ENCODE assay signal across 22 cellular contexts in the genomic region with DNA sequence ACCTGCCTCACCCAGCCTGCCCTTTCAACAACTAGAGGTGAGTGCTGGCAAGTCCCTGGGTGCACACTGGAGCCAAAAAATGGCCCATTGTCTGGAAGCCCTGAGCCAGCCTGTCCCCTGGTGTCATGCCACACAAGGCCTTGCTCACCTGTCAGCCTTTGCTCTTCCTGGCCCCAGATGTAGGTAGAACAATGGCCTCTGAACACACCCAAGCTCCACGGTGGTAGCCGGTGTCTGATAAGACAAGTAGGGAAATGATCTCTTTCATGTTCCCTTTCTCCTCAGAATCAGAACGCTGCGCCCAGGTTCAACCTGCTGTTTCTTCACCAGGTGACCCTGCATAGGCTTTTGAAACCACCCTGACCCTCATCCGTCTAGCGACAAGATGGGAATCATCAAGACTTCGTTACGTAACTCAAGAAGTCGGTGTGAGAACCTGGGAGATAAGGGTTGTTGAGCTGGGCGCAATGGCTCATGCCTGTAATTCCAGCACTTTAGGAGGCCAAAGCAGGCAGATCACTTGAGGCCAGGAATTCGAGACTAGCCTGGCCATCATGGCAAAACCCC. TPM values are rescaled to one million over a fixed set of nuclear protein-coding genes. Genes with fewer than 3 reads are reported as not detected.
DNase-seq lines count a peak whose midpoint lies in the region; ATAC-seq, FAIRE-seq and TF ChIP-seq lines count a peak whose summit lies in the region.
"Had no signal": no experiment of that assay in that cellular context is flagged by ENCODE, and none has a peak within 500 bp of the region (broad histone marks: within the 10 kb centered on the region; RNA-seq: fewer than 3 reads in every experiment).

No MANE protein-coding gene starts in this region.

- H3K14ac ChIP-seq in trophoblast cell (ENCODE audit: low read length) = no peak overlapping the region

- no peak overlapping the region for H3K4ac ChIP-seq in trophoblast cell (ENCODE audit: low read depth, low read length)

- no peaks in the 10 kb centered on the region for H3K9me3 ChIP-seq in GM12878 (replicated peaks; ENCODE audit: control insufficient read depth, insufficient read depth, low read length)
- H3K9me3 ChIP-seq in trophoblast cell (ENCODE audit: insufficient read depth, low read depth, low read length) = no peaks in the 10 kb centered on the region

- SMC1A ChIA-PET in GM12878 (lab: Charles Lee; ENCODE audit: uncharacterized antibody, unreplicated experiment) = interaction anchor here (1.1 to 1.2 kb wide), 2 partner anchors 26 to 33 kb away, joined by 3 read pairs; no protein-coding TSS in a partner anchor

- no peaks in the 10 kb centered on the region for H4K20me1 ChIP-seq in GM12878 (ENCODE audit: control insufficient read depth, insufficient read depth)

- no peak overlapping the region for H2AFZ ChIP-seq in GM12878 (ENCODE audit: control insufficient read depth, low read depth, low read length)
- H2AFZ ChIP-seq in trophoblast cell (ENCODE audit: insufficient read depth, low read length, poor library complexity) = no peak overlapping the region
- H2AFZ ChIP-seq: GM23338 had no signal

- H3K9me3 Mint-ChIP-seq in activated CD4-positive, alpha-beta memory T cell treated with anti-CD3 and anti-CD28 coated beads for 36 hours = no peaks in the 10 kb centered on the region
- H3K9me3 Mint-ChIP-seq: CD4-positive, CD25-positive, alpha-beta regulatory T cell; GM23338; H9; IgD-negative memory B cell had no signal

- H3K4me3 ChIP-seq in GM12865 (ENCODE audit: low read depth, low read length) (no peak overlapping the region), GM12878 (no peak overlapping the region), trophoblast cell (ENCODE audit: low read depth, low read length) (no peak overlapping the region)
- H3K4me3 ChIP-seq: GM23338 had no signal

- RAD21 ChIA-PET in GM12878 (lab: Charles Lee; ENCODE audit: unreplicated experiment) = no interaction called here

- H2BK12ac ChIP-seq in trophoblast cell (ENCODE audit: low read length) = no peak overlapping the region

- H3K9ac ChIP-seq in GM12878 (ENCODE audit: control insufficient read depth, insufficient read depth, low read length) = no peak overlapping the region
- no peak overlapping the region for H3K9ac ChIP-seq in trophoblast cell (ENCODE audit: low read length)

- H3K27ac Mint-ChIP-seq in activated CD4-positive, alpha-beta memory T cell treated with anti-CD3 and anti-CD28 coated beads for 36 hours = no peak overlapping the region
- H3K27ac Mint-ChIP-seq: GM23338 had no signal

- no peak overlapping the region for H3K27ac ChIP-seq in GM12878 (ENCODE audit: control insufficient read depth, insufficient read depth)
- no peak overlapping the region for H3K27ac ChIP-seq in trophoblast cell (ENCODE audit: low read depth, low read length)
- H3K27ac ChIP-seq: RWPE1 had no signal

- no peak overlapping the region for H3K18ac ChIP-seq in trophoblast cell (ENCODE audit: low read length)

- POLR2A ChIA-PET in GM12878 (lab: Charles Lee) = interaction anchor here (0.5 kb wide), 1 partner anchor 248 kb away, joined by 5 read pairs; no protein-coding TSS in a partner anchor
- POLR2A ChIA-PET in activated CD4-positive, alpha-beta memory T cell treated with anti-CD3 and anti-CD28 coated beads for 36 hours (lab: Charles Lee) = no interaction called here

- no peaks in the 10 kb centered on the region for H3K79me1 ChIP-seq in trophoblast cell (ENCODE audit: low read length)

- TF ChIP-seq POLR2A in GM12878 (IDR thresholded peaks at IDR 0.05; ENCODE audit: low read depth, low read length) = no peak

- no peak overlapping the region for H2BK5ac ChIP-seq in trophoblast cell (ENCODE audit: low read depth, low read length, poor library complexity)

- no peak overlapping the region for H4K12ac ChIP-seq in trophoblast cell (ENCODE audit: low read depth, low read length)

- H3K36me3 Mint-ChIP-seq in activated CD4-positive, alpha-beta memory T cell treated with anti-CD3 and anti-CD28 coated beads for 36 hours = no peaks in the 10 kb centered on the region
- H3K36me3 Mint-ChIP-seq: IgD-negative memory B cell had no signal

- no peak for FAIRE-seq in GM12878 (lab: Jason Lieb, UNC)

- no peak overlapping the region for H3K4me3 Mint-ChIP-seq in activated CD4-positive, alpha-beta memory T cell treated with anti-CD3 and anti-CD28 coated beads for 36 hours
- H3K4me3 Mint-ChIP-seq: CD4-positive, CD25-positive, alpha-beta regulatory T cell; GM23338; H9 had no signal

- H3K4me2 ChIP-seq in GM12878 (ENCODE audit: control insufficient read depth, insufficient read depth) = no peak overlapping the region
- H3K4me2 ChIP-seq in trophoblast cell (ENCODE audit: low read length) = no peak overlapping the region
- H3K4me2 ChIP-seq: GM23338 had no signal

- WGBS in GM12878 (ENCODE audit: insufficient coverage, insufficient replicate concordance, low lambda C conversion rate, missing lambda C conversion rate) = 86% methylated on average over 11 of the region's 11 CpGs
- no CpG with 5 or more reads among the region's 11 CpGs for WGBS in trophoblast cell (ENCODE audit: extremely low coverage, insufficient coverage, insufficient read length)

- peaks cover 14% of the 10 kb centered on the region for H3K4me1 Mint-ChIP-seq in activated CD4-positive, alpha-beta memory T cell treated with anti-CD3 and anti-CD28 coated beads for 36 hours (ENCODE audit: low read depth)
- H3K4me1 Mint-ChIP-seq: GM23338 had no signal

- peak; percentile 30 for DNase-seq in GM12865 (ENCODE audit: low read depth)
- DNase-seq in GM12878 (ENCODE audit: low read depth, low spot score) = no peak
- DNase-seq in left lobe of liver (ENCODE audit: low spot score) = no peak
- peak; percentile 95 to 98 for DNase-seq in trophoblast cell
- no peak for DNase-seq in activated CD4-positive, alpha-beta memory T cell treated with anti-CD3 and anti-CD28 coated beads for 36 hours
- no peak for DNase-seq in activated CD8-positive, alpha-beta memory T cell treated with anti-CD3 and anti-CD28 coated beads for 24 hours
- DNase-seq: CD4-positive, CD25-positive, alpha-beta regulatory T cell; DMS153; DND-41; H9; NCI-H1048; NCI-H1417; NCI-H1694; NCI-H2029 treated with DMSO at 0.1 percent for 48 hours; NCI-H446 treated with DMSO at 0.1 percent for 48 hours; NCI-H526; NCI-H82; SHP77 had no signal

- H3K27me3 ChIP-seq in GM12878 (replicated peaks in 1 of 2; ENCODE audit: control insufficient read depth in 2 of 2, insufficient read depth in 2 of 2, low read length in 1 of 2) = no peaks in the 10 kb centered on the region
- no peaks in the 10 kb centered on the region for H3K27me3 ChIP-seq in trophoblast cell (ENCODE audit: insufficient read depth, low read length)

- H3K36me3 ChIP-seq in GM12878 (ENCODE audit: control insufficient read depth in 2 of 2, insufficient read depth in 2 of 2, low read length in 1 of 2) (no peaks in the 10 kb centered on the region; a peak in 1 of 4 replicates), trophoblast cell (ENCODE audit: control insufficient read depth in 1 of 2, insufficient read depth in 2 of 2, low read length in 2 of 2) (no peaks in the 10 kb centered on the region)

- no peak for TF ChIP-seq RAD21 in GM12878 (IDR thresholded peaks at IDR 0.05; ENCODE audit: insufficient read depth, low read depth, low read length)

- H3K4me1 ChIP-seq in GM12878 (ENCODE audit: control insufficient read depth, insufficient read depth, low read length) (peaks cover 15% of the 10 kb centered on the region), trophoblast cell (ENCODE audit: control insufficient read depth in 1 of 2, insufficient read depth in 2 of 2, low read length in 2 of 2) (peaks cover 5 to 7% of the 10 kb centered on the region in 2 experiments)

- peak; percentile 28 for ATAC-seq in GM12878
- ATAC-seq in left lobe of liver = peak; percentile 9
- no peak for ATAC-seq in GM19351 (IDR thresholded peaks at IDR 0.05; ENCODE audit: unreplicated experiment)
- ATAC-seq: GM23338 had no signal

- H3K27me3 Mint-ChIP-seq in activated CD4-positive, alpha-beta memory T cell treated with anti-CD3 and anti-CD28 coated beads for 36 hours = no peaks in the 10 kb centered on the region
- H3K27me3 Mint-ChIP-seq: CD4-positive, CD25-positive, alpha-beta regulatory T cell; IgD-negative memory B cell had no signal

- no peak overlapping the region for H3K23ac ChIP-seq in trophoblast cell (ENCODE audit: low read length)

- no peak overlapping the region for H2BK120ac ChIP-seq in trophoblast cell (ENCODE audit: insufficient read depth, low read length, poor library complexity)

- TF ChIP-seq EP300 in GM12878 (IDR thresholded peaks at IDR 0.05; ENCODE audit: borderline replicate concordance in 1 of 2, control insufficient read depth in 1 of 2, low read depth in 2 of 2, low read length in 2 of 2) = no peak

- H2AK5ac ChIP-seq in trophoblast cell (ENCODE audit: low read length) = no peak overlapping the region

- H4K91ac ChIP-seq in trophoblast cell (ENCODE audit: low read depth, low read length) = no peak overlapping the region

- in situ Hi-C loops in GM12878 (cut with MboI) = no loop called here

- TF ChIP-seq CTCF in GM12865 (IDR thresholded peaks at IDR 0.05; ENCODE audit: insufficient read depth, low read depth, low read length, missing control alignments) (no peak), GM12878 (IDR thresholded peaks at IDR 0.05 in 2 of 3, conservative IDR thresholded peaks at IDR 0.05 in 1 of 3; ENCODE audit: control insufficient read depth in 2 of 3, extremely low read depth in 1 of 3, insufficient read depth in 1 of 3, low read depth in 3 of 3, low read length in 3 of 3) (no peak)

- no peak overlapping the region for H4K8ac ChIP-seq in trophoblast cell (ENCODE audit: low read depth, low read length)

- intact Hi-C loops in GM12878 (cut with micrococcal nuclease; ENCODE audit: unreplicated experiment) = no loop called here
- intact Hi-C loops in activated CD4-positive, alpha-beta memory T cell treated with anti-CD3 and anti-CD28 coated beads for 36 hours (cut with micrococcal nuclease) = no loop called here

- BruUV-seq in GM12878 (replicated peaks; lab: Mats Ljungman, UMichigan) = no TSS peak

- CTCF ChIA-PET in GM12878 (lab: Yijun Ruan, JAX) = no interaction called here
- CTCF ChIA-PET in activated CD4-positive, alpha-beta memory T cell treated with anti-CD3 and anti-CD28 coated beads for 36 hours (lab: Charles Lee) = interaction anchor here (1.3 kb wide), 1 partner anchor 9 kb away, joined by 4 read pairs; no protein-coding TSS in a partner anchor

- no peaks in the 10 kb centered on the region for H3K79me2 ChIP-seq in GM12878 (ENCODE audit: control insufficient read depth, insufficient read depth, low read length)
- no peaks in the 10 kb centered on the region for H3K79me2 ChIP-seq in trophoblast cell (ENCODE audit: control insufficient read depth, insufficient read depth, low read length, poor library complexity)

RNA-seq across cellular contexts. Expression of a gene that starts 28.8 kb away (rescaled TPM):
- 12.9 and 14.1 TPM in 2 replicates for total RNA-seq in GM12878 (2013; cell fraction: nucleolus; rRNA removed)
- 101 and 115 TPM in 2 replicates for total RNA-seq in GM12878 (2014; rRNA removed)
- total RNA-seq in GM12878 (2014; rRNA removed; fragmentation: Illumina TruSeq; extraction: Trizol) = 90.0 and 97.6 TPM in 2 replicates
- 113 and 123 TPM in 2 replicates for total RNA-seq in GM12878 (2021)
- 53.7 TPM for polyA plus RNA-seq in GM12878 (2011; ENCODE audit: low read depth)
- polyA plus RNA-seq in GM12878 (2011; rRNA removed) = 82.6 and 103 TPM in 2 replicates
- polyA plus RNA-seq in GM12878 (2011; cell fraction: cytosol; rRNA removed) = 82.1 and 82.3 TPM in 2 replicates
- polyA plus RNA-seq in GM12878 (2011; cell fraction: nucleus; rRNA removed) = 39.5 and 45.5 TPM in 2 replicates
- polyA plus RNA-seq in GM12878 (2012) = 55.0 and 66.9 TPM in 2 replicates
- 142 and 145 TPM in 2 replicates for polyA plus RNA-seq in GM12878 (2014; fragmentation: Illumina TruSeq; extraction: Trizol)
- polyA plus RNA-seq in GM12878 (2014; fragmentation: Nextera tagmentation; extraction: Ambion mirVana) = 10 to 100 TPM; 34.2 to 43.7 TPM
- polyA plus RNA-seq in GM12878 (2014; rRNA removed) = 115 and 126 TPM in 2 replicates
- 100 to 1,000 TPM; 139 to 197 TPM for polyA plus RNA-seq in GM12878 (2016; fragmentation: Nextera tagmentation; extraction: Ambion mirVana)
- 31.1 and 42.7 TPM in 2 replicates for polyA minus RNA-seq in GM12878 (2011; rRNA and poly(A)+ RNA removed)
- 21.4 and 23.7 TPM in 2 replicates for polyA minus RNA-seq in GM12878 (2011; cell fraction: cytosol; rRNA and poly(A)+ RNA removed)
- 8.2 and 15.4 TPM in 2 replicates for polyA minus RNA-seq in GM12878 (2011; cell fraction: nucleus; rRNA and poly(A)+ RNA removed)
- 40.2 TPM for total RNA-seq in left lobe of liver
- polyA plus RNA-seq in trophoblast cell (2013) = 139 TPM in 2 replicates
- 100 to 1,000 TPM; 137 to 142 TPM for total RNA-seq in activated CD4-positive, alpha-beta memory T cell treated with anti-CD3 and anti-CD28 coated beads for 36 hours

Comparison
In these comparisons a context has a peak if more than half of its experiments do, and no peak if none do; other contexts are left out.
1. DNase-seq: peak in GM12865 (single experiment) and trophoblast cell (2 of 2); none in GM12878 (single experiment), left lobe of liver (single experiment), activated CD4-positive, alpha-beta memory T cell treated with anti-CD3 and anti-CD28 coated beads for 36 hours (single experiment) and activated CD8-positive, alpha-beta memory T cell treated with anti-CD3 and anti-CD28 coated beads for 24 hours (single experiment).